ENCODE assay signal across 30 cellular contexts in genomic region chr4:53175640-53176039, GRCh38.
"Had no signal": no experiment of that assay in that cellular context is flagged by ENCODE, and none has a peak within 500 bp of the region (broad histone marks: within the 10 kb centered on the region; RNA-seq: fewer than 3 reads in every experiment).

No MANE protein-coding gene starts in this region.

- H3K27ac Mint-ChIP-seq: activated CD4-positive, alpha-beta memory T cell treated with anti-CD3 and anti-CD28 coated beads for 36 hours; activated CD4-positive, alpha-beta T cell treated with anti-CD3 and anti-CD28 coated beads for 36 hours; activated CD4-positive, alpha-beta T cell treated with anti-CD3 and anti-CD28 coated beads, Interleukin-2, amount 10 ng/mL, durations not matched to agents 24 days and 14 days; activated naive CD8-positive, alpha-beta T cell; activated T-cell treated with anti-CD3 and anti-CD28 coated beads, Interleukin-2, amount 50 U/mL, for 24 hours; activated T-helper 17 cell treated with anti-CD3 and anti-CD28 coated beads, Interleukin-2, amount 50 U/mL, for 72 hours; dendritic cell treated with granulocyte-macrophage colony-stimulating factor and Interleukin-4, amounts not matched to agents 40 ng/mL and 50 ng/mL, for 4 days; endodermal cell had no signal

- FAIRE-seq: astrocyte, bronchial epithelial cell had no signal

- H3K9me3 ChIP-seq: gastrocnemius medialis had no signal

- DNase-seq: activated CD4-positive, alpha-beta memory T cell treated with anti-CD3 and anti-CD28 coated beads for 36 hours; activated CD4-positive, alpha-beta T cell treated with anti-CD3 and anti-CD28 coated beads for 36 hours; activated CD4-positive, CD25-positive, alpha-beta regulatory T cell; activated CD4-positive, CD25-positive, alpha-beta regulatory T cell treated with anti-CD3 and anti-CD28 coated beads, Interleukin-2, amount 50 U/mL, for 72 hours; activated CD8-positive, alpha-beta memory T cell treated with anti-CD3 and anti-CD28 coated beads, Interleukin-2, amount 50 U/mL, for 48 hours; activated effector memory CD4-positive, alpha-beta T cell treated with Interleukin-2 at 50 U/mL for 16 hours; activated gamma-delta T cell treated with Interleukin-2 at 50 U/mL for 16 hours; activated naive CD4-positive, alpha-beta T cell treated with anti-CD3 and anti-CD28 coated beads, Interleukin-2, amount 50 U/mL, for 16 hours; activated naive CD4-positive, alpha-beta T cell treated with Interleukin-2 at 50 U/mL for 16 hours; activated T-cell treated with anti-CD3 and anti-CD28 coated beads for 4 hours; activated T-cell treated with anti-CD3 and anti-CD28 coated beads, Interleukin-2, amount 50 U/mL, for 24 hours; amniotic stem cell; anterior cingulate cortex; brain microvascular endothelial cell; dorsolateral prefrontal cortex; effector memory CD4-positive, alpha-beta T cell; endodermal cell; foreskin keratinocyte; gastrocnemius medialis; glutamatergic neuron; heart left ventricle; T-helper 2 cell had no signal

- H3K4me1 ChIP-seq: foreskin keratinocyte, gastrocnemius medialis, heart left ventricle had no signal

- H3K36me3 ChIP-seq: brain microvascular endothelial cell, gastrocnemius medialis, heart left ventricle had no signal

- H3K27ac ChIP-seq: brain microvascular endothelial cell, coronary artery, dorsolateral prefrontal cortex, foreskin keratinocyte, gastrocnemius medialis, heart left ventricle had no signal

- H3K4me3 Mint-ChIP-seq: activated CD4-positive, alpha-beta memory T cell treated with anti-CD3 and anti-CD28 coated beads for 36 hours; activated CD4-positive, alpha-beta T cell treated with anti-CD3 and anti-CD28 coated beads for 36 hours; activated CD4-positive, alpha-beta T cell treated with anti-CD3 and anti-CD28 coated beads, Interleukin-2, amount 10 ng/mL, durations not matched to agents 24 days and 14 days; activated naive CD8-positive, alpha-beta T cell; activated T-cell treated with anti-CD3 and anti-CD28 coated beads, Interleukin-2, amount 50 U/mL, for 24 hours; activated T-helper 17 cell treated with anti-CD3 and anti-CD28 coated beads, Interleukin-2, amount 50 U/mL, for 72 hours; central memory CD8-positive, alpha-beta T cell; dendritic cell treated with granulocyte-macrophage colony-stimulating factor and Interleukin-4, amounts not matched to agents 40 ng/mL and 50 ng/mL, for 4 days; endodermal cell had no signal

- H3K27me3 Mint-ChIP-seq: activated CD4-positive, alpha-beta memory T cell treated with anti-CD3 and anti-CD28 coated beads for 36 hours; activated CD4-positive, alpha-beta T cell treated with anti-CD3 and anti-CD28 coated beads for 36 hours; activated CD4-positive, alpha-beta T cell treated with anti-CD3 and anti-CD28 coated beads, Interleukin-2, amount 10 ng/mL, durations not matched to agents 24 days and 14 days; activated naive CD8-positive, alpha-beta T cell; activated T-cell treated with anti-CD3 and anti-CD28 coated beads, Interleukin-2, amount 50 U/mL, for 24 hours; activated T-helper 17 cell treated with anti-CD3 and anti-CD28 coated beads, Interleukin-2, amount 50 U/mL, for 72 hours; central memory CD8-positive, alpha-beta T cell; dendritic cell treated with granulocyte-macrophage colony-stimulating factor and Interleukin-4, amounts not matched to agents 40 ng/mL and 50 ng/mL, for 4 days had no signal

- ATAC-seq: activated CD4-positive, alpha-beta T cell treated with anti-CD3 and anti-CD28 coated beads for 36 hours; activated T-helper 17 cell treated with anti-CD3 and anti-CD28 coated beads, Interleukin-2, amount 50 U/mL, for 72 hours; foreskin keratinocyte; gastrocnemius medialis; heart left ventricle had no signal

- H3K4me1 Mint-ChIP-seq: endodermal cell had no signal

- H3K27me3 ChIP-seq: brain microvascular endothelial cell, dorsolateral prefrontal cortex, foreskin keratinocyte, gastrocnemius medialis, heart left ventricle had no signal

- H3K4me3 ChIP-seq: coronary artery, dorsolateral prefrontal cortex, gastrocnemius medialis, heart left ventricle had no signal
